Comparison of ENCODE assay signal across 21 cellular contexts in genomic region chr15:75684648-75685047, GRCh38. TPM values are rescaled to one million over a fixed set of nuclear protein-coding genes. Genes with fewer than 3 reads are reported as not detected.
"Had no signal": no experiment of that assay in that cellular context is flagged by ENCODE, and none has a peak within 500 bp of the region (broad histone marks: within the 10 kb centered on the region; RNA-seq: fewer than 3 reads in every experiment).

No MANE protein-coding gene starts in this region.

- H3K4me3 ChIP-seq: transverse colon had no signal

- H3K9me3 ChIP-seq: transverse colon had no signal

- ATAC-seq: left ventricle myocardium superior had no signal

- H3K36me3 ChIP-seq: transverse colon had no signal

- DNase-seq: activated B cell treated with CpG ODN at 0.5 μM for 24 hours; activated CD4-positive, alpha-beta T cell treated with anti-CD3 and anti-CD28 coated beads for 48 hours; activated CD8-positive, alpha-beta T cell treated with anti-CD3 and anti-CD28 coated beads for 36 hours; activated effector memory CD4-positive, alpha-beta T cell treated with Interleukin-2 at 50 U/mL for 16 hours; activated naive CD4-positive, alpha-beta T cell treated with anti-CD3 and anti-CD28 coated beads, Interleukin-2, amount 50 U/mL, for 16 hours; activated T-cell treated with anti-CD3 and anti-CD28 coated beads, Interleukin-2, amount 50 U/mL, for 4 hours; caudate nucleus; cortex of kidney; effector CD4-positive, alpha-beta T cell; foreskin melanocyte; kidney glomerular epithelial cell; left ventricle myocardium superior; mesenchymal stem cell; natural killer cell; nucleus accumbens; small intestine; stimulated activated CD4-positive, alpha-beta T cell treated with anti-CD3 and anti-CD28 coated beads, Interleukin-4, amount 100 ng/mL, for 4 hours; stimulated activated CD8-positive, alpha-beta memory T cell treated with anti-CD3 and anti-CD28 coated beads, Interleukin-4, amount 100 ng/mL, for 48 hours; stimulated activated naive CD4-positive, alpha-beta T cell treated with Interleukin-2 at 50 U/mL for 16 hours; transverse colon had no signal

- H3K27me3 ChIP-seq: transverse colon had no signal

- H3K27ac ChIP-seq: epithelial cell of prostate had no signal

- FAIRE-seq: small intestine had no signal

RNA-seq across cellular contexts. Expression of gene CSPG4, which starts 28.0 kb away (rescaled TPM):
- total RNA-seq: activated B cell treated with CpG ODN at 0.5 μM for 24 hours; activated CD8-positive, alpha-beta T cell treated with anti-CD3 and anti-CD28 coated beads for 36 hours had no signal
